Comparison of ENCODE assay signal across 26 cellular contexts in genomic region chr2:170596576-170596975, GRCh38.
"Had no signal": no experiment of that assay in that cellular context is flagged by ENCODE, and none has a peak within 500 bp of the region (broad histone marks: within the 10 kb centered on the region; RNA-seq: fewer than 3 reads in every experiment).

No MANE protein-coding gene starts in this region.

- H3K4me1 ChIP-seq: ascending aorta, esophagus muscularis mucosa, foreskin keratinocyte, gastroesophageal sphincter had no signal

- H3K36me3 ChIP-seq: ascending aorta, esophagus muscularis mucosa, gastroesophageal sphincter had no signal

- DNase-seq: activated CD4-positive, alpha-beta memory T cell treated with anti-CD3 and anti-CD28 coated beads for 36 hours; activated CD4-positive, alpha-beta T cell treated with anti-CD3 and anti-CD28 coated beads for 36 hours; activated CD4-positive, alpha-beta T cell treated with anti-CD3 and anti-CD28 coated beads, Interleukin-2, amount 10 ng/mL, durations not matched to agents 24 days and 14 days; activated CD4-positive, CD25-positive, alpha-beta regulatory T cell; activated CD4-positive, CD25-positive, alpha-beta regulatory T cell treated with anti-CD3 and anti-CD28 coated beads, Interleukin-2, amount 50 U/mL, for 72 hours; activated CD8-positive, alpha-beta memory T cell treated with anti-CD3 and anti-CD28 coated beads, Interleukin-2, amount 10 ng/mL, durations not matched to agents 7 days and 5 days; activated CD8-positive, alpha-beta memory T cell treated with anti-CD3 and anti-CD28 coated beads, Interleukin-2, amount 50 U/mL, for 4 hours; activated CD8-positive, alpha-beta T cell treated with anti-CD3 and anti-CD28 coated beads, Interleukin-2, amount 10 ng/mL, durations not matched to agents 7 days and 5 days; activated gamma-delta T cell; activated naive CD4-positive, alpha-beta T cell; activated naive CD4-positive, alpha-beta T cell treated with anti-CD3 and anti-CD28 coated beads, Interleukin-2, amount 10 ng/mL, durations not matched to agents 7 days and 5 days; activated naive CD8-positive, alpha-beta T cell treated with anti-CD3 and anti-CD28 coated beads, Interleukin-2, amount 10 ng/mL, durations not matched to agents 7 days and 5 days; activated T-cell treated with anti-CD3 and anti-CD28 coated beads, Interleukin-2, amount 50 U/mL, for 1 hour; activated T-cell treated with anti-CD3 and anti-CD28 coated beads, Interleukin-2, amount 50 U/mL, for 48 hours; dorsolateral prefrontal cortex; effector memory CD4-positive, alpha-beta T cell; endodermal cell; foreskin keratinocyte; T-helper 1 cell; T-helper 17 cell; T1000 had no signal

- H3K27me3 ChIP-seq: ascending aorta, esophagus muscularis mucosa, foreskin keratinocyte, gastroesophageal sphincter had no signal

- H3K27ac ChIP-seq: ascending aorta, coronary artery, dorsolateral prefrontal cortex, foreskin keratinocyte had no signal

- H3K9me3 ChIP-seq: ascending aorta, esophagus muscularis mucosa, gastroesophageal sphincter had no signal

- ATAC-seq: activated CD4-positive, alpha-beta T cell treated with anti-CD3 and anti-CD28 coated beads for 36 hours; activated CD8-positive, alpha-beta memory T cell treated with anti-CD3 and anti-CD28 coated beads, Interleukin-2, amount 10 ng/mL, durations not matched to agents 7 days and 5 days; activated CD8-positive, alpha-beta T cell treated with anti-CD3 and anti-CD28 coated beads, Interleukin-2, amount 10 ng/mL, durations not matched to agents 7 days and 5 days; activated naive CD4-positive, alpha-beta T cell treated with anti-CD3 and anti-CD28 coated beads, Interleukin-2, amount 50 U/mL, for 72 hours; foreskin keratinocyte; T-helper 17 cell had no signal

- H3K4me3 ChIP-seq: ascending aorta, coronary artery, dorsolateral prefrontal cortex, esophagus muscularis mucosa, gastroesophageal sphincter had no signal
